Comparison of ENCODE assay signal across 15 cellular contexts in genomic region chr4:26576171-26576829, GRCh38. TPM values are rescaled to one million over a fixed set of nuclear protein-coding genes. Genes with fewer than 3 reads are reported as not detected.
DNase-seq lines count a peak whose midpoint lies in the region; ATAC-seq, FAIRE-seq and TF ChIP-seq lines count a peak whose summit lies in the region.
"Had no signal": no experiment of that assay in that cellular context is flagged by ENCODE, and none has a peak within 500 bp of the region (broad histone marks: within the 10 kb centered on the region; RNA-seq: fewer than 3 reads in every experiment).

No MANE protein-coding gene starts in this region.

- no peak for FAIRE-seq in H54 (lab: Jason Lieb, UNC)

- H3K56ac ChIP-seq in mesendoderm (ENCODE audit: low read length) = no peak overlapping the region

- H3K9ac ChIP-seq in endodermal cell (ENCODE audit: extremely low read depth, low read length, poor library complexity, severe bottlenecking) (no peak overlapping the region), mesendoderm (ENCODE audit: low read length) (no peak overlapping the region)

- 91% methylated on average over 4 to 7 of the region's 7 CpGs for WGBS in endodermal cell (ENCODE audit: insufficient coverage in 1 of 2, insufficient read length in 1 of 2), 2 experiments
- WGBS in mesendoderm (ENCODE audit: extremely low coverage, insufficient coverage, low lambda C conversion rate) = no CpG with 5 or more reads among the region's 7 CpGs

- CTCF ChIA-PET in Caco-2 (lab: Charles Lee) = no interaction called here

- no peaks in the 10 kb centered on the region for H3K79me1 ChIP-seq in mesendoderm (ENCODE audit: low read length)

- TF ChIP-seq CTCF in Caco-2 (IDR thresholded peaks at IDR 0.05; ENCODE audit: insufficient read depth in 1 of 2, low read depth in 1 of 2, low read length in 1 of 2, severe bottlenecking in 1 of 2, unreplicated experiment in 1 of 2) (no peak), endodermal cell (conservative IDR thresholded peaks at IDR 0.05) (no peak), vagina (IDR thresholded peaks at IDR 0.05) (no peak)

- H2BK5ac ChIP-seq in mesendoderm (ENCODE audit: low read length) = no peak overlapping the region

- no peak overlapping the region for H3K23ac ChIP-seq in mesendoderm (ENCODE audit: low read length)

- ATAC-seq in HG02678 (IDR thresholded peaks at IDR 0.05; ENCODE audit: unreplicated experiment) = no peak
- ATAC-seq: sciatic nerve had no signal

- H3K4me2 ChIP-seq in mesendoderm (ENCODE audit: low read length) = no peak overlapping the region

- no peaks in the 10 kb centered on the region for H3K79me2 ChIP-seq in mesendoderm (ENCODE audit: control insufficient read depth, insufficient read depth, low read length)

- no peak overlapping the region for H4K8ac ChIP-seq in mesendoderm (ENCODE audit: low read depth, low read length)

- no peak overlapping the region for H3K4ac ChIP-seq in mesendoderm (ENCODE audit: low read depth, low read length)

- no peak overlapping the region for H2AK5ac ChIP-seq in mesendoderm (ENCODE audit: low read length)

- H3K36me3 ChIP-seq in Caco-2 (ENCODE audit: control insufficient read depth, insufficient read depth, low read length) = no peaks in the 10 kb centered on the region
- H3K36me3 ChIP-seq in MG63 = no peaks in the 10 kb centered on the region
- H3K36me3 ChIP-seq in endodermal cell (ENCODE audit: control insufficient read depth, insufficient read depth, low read length) = no peaks in the 10 kb centered on the region
- no peaks in the 10 kb centered on the region for H3K36me3 ChIP-seq in mesendoderm (ENCODE audit: control insufficient read depth, insufficient read depth, low read length)
- H3K36me3 ChIP-seq in vagina = no peaks in the 10 kb centered on the region

- H3K4me1 ChIP-seq in Caco-2 = peaks cover 23% of the 10 kb centered on the region
- H3K4me1 ChIP-seq in endodermal cell (ENCODE audit: control insufficient read depth, insufficient read depth, low read length) = no peaks in the 10 kb centered on the region
- no peaks in the 10 kb centered on the region for H3K4me1 ChIP-seq in mesendoderm (ENCODE audit: control insufficient read depth, low read depth, low read length)
- H3K4me1 ChIP-seq in vagina = no peaks in the 10 kb centered on the region

- no peak overlapping the region for H4K5ac ChIP-seq in mesendoderm (ENCODE audit: low read length)

- DNase-seq in Caco-2 (peak; percentile 72 to 76), MG63 (peak; percentile 38), endodermal cell (peak; percentile 52), mesendoderm (peak; percentile 21), H54 (ENCODE audit: insufficient read length, low spot score) (no peak), vagina (ENCODE audit: extremely low spot score in 2 of 2) (no peak)
- no peak for DNase-seq in activated naive CD4-positive, alpha-beta T cell (lab: John Stamatoyannopoulos, UW)
- DNase-seq: activated CD4-positive, alpha-beta memory T cell treated with anti-CD3 and anti-CD28 coated beads, Interleukin-2, amount 10 ng/mL, durations not matched to agents 7 days and 5 days; activated gamma-delta T cell; C1 segment of cervical spinal cord; NCI-H146; NCI-H510A treated with DMSO at 0.1 percent for 48 hours had no signal

- no peak overlapping the region for H2BK120ac ChIP-seq in mesendoderm (ENCODE audit: low read depth, low read length)

- peaks cover 18% of the 10 kb centered on the region for H3K4me1 Mint-ChIP-seq in Caco-2 (ENCODE audit: low read depth, unreplicated experiment)
- H3K4me1 Mint-ChIP-seq in endodermal cell = peaks cover 6% of the 10 kb centered on the region

- intact Hi-C loops in Caco-2 (cut with micrococcal nuclease; ENCODE audit: unreplicated experiment) = loop anchor here (1.0 kb wide), 2 partner anchors 8 kb away; partner anchors contain the start of gene TBC1D19
- intact Hi-C loops in vagina (cut with DNase I) = no loop called here

- H3K9me3 ChIP-seq in Caco-2 (no peaks in the 10 kb centered on the region), MG63 (no peaks in the 10 kb centered on the region), endodermal cell (ENCODE audit: control insufficient read depth, low read length) (no peaks in the 10 kb centered on the region), vagina (no peaks in the 10 kb centered on the region)

- POLR2A ChIA-PET in Caco-2 (lab: Charles Lee) = no interaction called here

- no peaks in the 10 kb centered on the region for H3K27me3 ChIP-seq in Caco-2 (replicated peaks; ENCODE audit: control insufficient read depth, insufficient read depth, low read length)
- no peaks in the 10 kb centered on the region for H3K27me3 ChIP-seq in MG63
- no peaks in the 10 kb centered on the region for H3K27me3 ChIP-seq in endodermal cell (ENCODE audit: control insufficient read depth, insufficient read depth, low read length, poor library complexity, severe bottlenecking)
- no peaks in the 10 kb centered on the region for H3K27me3 ChIP-seq in mesendoderm (ENCODE audit: insufficient read depth, low read length, poor library complexity)
- H3K27me3 ChIP-seq in vagina = no peaks in the 10 kb centered on the region

- H3K9me3 Mint-ChIP-seq in Caco-2 (ENCODE audit: unreplicated experiment) (no peaks in the 10 kb centered on the region), endodermal cell (no peaks in the 10 kb centered on the region)
- H3K9me3 Mint-ChIP-seq: activated CD4-positive, alpha-beta memory T cell treated with anti-CD3 and anti-CD28 coated beads, Interleukin-2, amount 10 ng/mL, durations not matched to agents 7 days and 5 days; T-helper 1 cell treated with Interleukin-12 subunit alpha and Interleukin-12 subunit beta and Interleukin-4 antibody, amounts not matched to agents 30 μg/mL and 1 μg/mL, for 36 hours had no signal

- H3K4me3 ChIP-seq in Caco-2 (ENCODE audit: low read depth, low read length) (peak overlapping the region; percentile 32), MG63 (no peak overlapping the region), endodermal cell (ENCODE audit: low read length) (no peak overlapping the region), mesendoderm (ENCODE audit: low read length) (no peak overlapping the region), vagina (no peak overlapping the region)

- no peak overlapping the region for H2BK15ac ChIP-seq in mesendoderm (replicated peaks; ENCODE audit: low read depth)

- H3K27me3 Mint-ChIP-seq in Caco-2 (ENCODE audit: insufficient read depth, unreplicated experiment) (no peaks in the 10 kb centered on the region), endodermal cell (ENCODE audit: insufficient read depth) (peaks cover 5% of the 10 kb centered on the region)

- peak overlapping the region; percentile 51 for H3K27ac Mint-ChIP-seq in Caco-2 (ENCODE audit: unreplicated experiment)
- no peak overlapping the region for H3K27ac Mint-ChIP-seq in endodermal cell
- H3K27ac Mint-ChIP-seq: activated CD4-positive, alpha-beta memory T cell treated with anti-CD3 and anti-CD28 coated beads, Interleukin-2, amount 10 ng/mL, durations not matched to agents 7 days and 5 days; T-helper 1 cell treated with Interleukin-12 subunit alpha and Interleukin-12 subunit beta and Interleukin-4 antibody, amounts not matched to agents 30 μg/mL and 1 μg/mL, for 36 hours had no signal

- H3K4me3 Mint-ChIP-seq in Caco-2 (ENCODE audit: unreplicated experiment) = peak overlapping the region; percentile 78
- no peak overlapping the region for H3K4me3 Mint-ChIP-seq in endodermal cell
- H3K4me3 Mint-ChIP-seq: activated CD4-positive, alpha-beta memory T cell treated with anti-CD3 and anti-CD28 coated beads, Interleukin-2, amount 10 ng/mL, durations not matched to agents 7 days and 5 days; T-helper 1 cell treated with Interleukin-12 subunit alpha and Interleukin-12 subunit beta and Interleukin-4 antibody, amounts not matched to agents 30 μg/mL and 1 μg/mL, for 36 hours had no signal

- H3K27ac ChIP-seq in endodermal cell (ENCODE audit: low read depth, low read length) = no peak overlapping the region
- no peak overlapping the region for H3K27ac ChIP-seq in mesendoderm (ENCODE audit: low read depth, low read length)
- no peak overlapping the region for H3K27ac ChIP-seq in vagina

- no TSS peak for BruUV-seq in Caco-2 (replicated peaks; lab: Mats Ljungman, UMichigan)

- TF ChIP-seq POLR2A in H54 (IDR thresholded peaks at IDR 0.05; ENCODE audit: low read depth, low read length) = no peak
- no peak for TF ChIP-seq POLR2A in vagina (IDR thresholded peaks at IDR 0.05)

- H3K36me3 Mint-ChIP-seq in Caco-2 (ENCODE audit: insufficient read depth, unreplicated experiment) (peaks cover 3% of the 10 kb centered on the region), endodermal cell (ENCODE audit: low read depth) (no peaks in the 10 kb centered on the region)

- no peak overlapping the region for H3K18ac ChIP-seq in mesendoderm (ENCODE audit: low read length)

RNA-seq across cellular contexts. Expression of gene TBC1D19, which starts 7.6 kb away (rescaled TPM):
- total RNA-seq in Caco-2 (2022) = 13.8 and 19.1 TPM in 2 replicates
- 10.0 and 14.4 TPM in 2 replicates for total RNA-seq in MG63 (2014; rRNA removed; shearing (Covaris generic); ENCODE audit: low replicate concordance)
- total RNA-seq in endodermal cell = 1 to 10 TPM; 7.0 to 9.9 TPM
- polyA plus RNA-seq in endodermal cell (2013, experiment 1 of 2) = 10.5 TPM
- polyA plus RNA-seq in endodermal cell (2013, experiment 2 of 2) = 10.2 TPM
- 1.7 TPM for polyA plus RNA-seq in mesendoderm (2013, experiment 1 of 2)
- polyA plus RNA-seq in mesendoderm (2013, experiment 2 of 2) = 1.8 TPM
- 10.8 TPM for total RNA-seq in vagina

Comparison
In these comparisons a context has a peak if more than half of its experiments do, and no peak if none do; other contexts are left out.
1. DNase-seq: peak in Caco-2 (2 of 2), MG63 (single experiment), endodermal cell (single experiment) and mesendoderm (single experiment); none in activated naive CD4-positive, alpha-beta T cell (0 of 4), H54 (single experiment) and vagina (0 of 2).